ENCODE assay signal across 8 cellular contexts in the genomic region with DNA sequence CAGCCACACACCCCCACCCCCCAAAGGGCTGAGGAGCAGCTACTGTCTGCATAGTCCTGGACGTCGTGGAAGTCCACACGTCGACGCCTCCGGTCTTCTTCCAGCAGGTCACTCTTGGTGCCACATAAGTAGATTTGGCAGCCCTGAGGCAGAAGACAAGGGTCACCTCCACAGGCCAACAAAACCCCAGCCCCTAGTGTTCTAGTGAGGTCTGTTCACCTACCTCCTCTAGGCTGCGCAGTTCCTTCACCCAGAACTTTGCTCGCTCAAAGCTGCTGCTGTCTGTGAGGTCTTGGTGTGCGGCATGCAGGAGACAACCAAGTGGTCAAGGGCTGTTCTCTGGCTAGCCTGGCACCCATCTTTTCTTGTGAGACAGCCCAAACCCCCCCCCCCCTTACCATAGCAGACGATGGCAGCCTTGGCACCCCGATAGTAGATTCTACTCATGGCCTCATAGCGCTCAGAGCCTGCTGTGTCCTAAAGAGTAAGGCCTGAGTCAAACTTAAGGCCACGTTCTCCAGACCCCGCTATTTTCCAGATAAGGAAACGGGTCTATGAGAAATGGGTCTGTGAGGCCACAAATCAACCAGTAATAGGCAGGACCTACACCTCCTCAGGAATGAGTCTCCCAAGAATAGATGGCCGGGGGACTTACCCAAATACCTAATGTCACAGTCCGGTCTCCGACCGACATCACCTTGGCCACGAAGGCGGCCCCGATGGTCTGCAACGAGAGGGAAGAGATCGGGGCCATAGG. TPM values are rescaled to one million over a fixed set of nuclear protein-coding genes. Genes with fewer than 3 reads are reported as not detected.
DNase-seq lines count a peak whose midpoint lies in the region; ATAC-seq and TF ChIP-seq lines count a peak whose summit lies in the region.

No MANE protein-coding gene starts in this region.

- H3K36me3 Mint-ChIP-seq in activated naive CD4-positive, alpha-beta T cell treated with anti-CD3 and anti-CD28 coated beads, Interleukin-2, amount 10 ng/mL, durations not matched to agents 7 days and 5 days: peaks cover 61% of the 10 kb centered on the region

- no peak for TF ChIP-seq CTCF in VCaP (conservative IDR thresholded peaks at IDR 0.05)
- peak; percentile 8 for TF ChIP-seq CTCF in foreskin keratinocyte (conservative IDR thresholded peaks at IDR 0.05)

- DNase-seq in activated naive CD4-positive, alpha-beta T cell treated with anti-CD3 and anti-CD28 coated beads, Interleukin-2, amount 10 ng/mL, durations not matched to agents 7 days and 5 days: no peak
- no peak for DNase-seq in activated naive CD4-positive, alpha-beta T cell treated with anti-CD3 and anti-CD28 coated beads, Interleukin-2, amount 50 U/mL, for 16 hours
- DNase-seq in foreskin keratinocyte: peak in 1 of 2 donors; percentile 17
- no peak for DNase-seq in stimulated activated CD4-positive, alpha-beta T cell treated with anti-CD3 and anti-CD28 coated beads, Interleukin-12 subunit alpha, Interleukin-12 subunit beta, amount 100 ng/mL, for 4 hours

- peaks cover 26 to 33% (median 31%) of the 10 kb centered on the region in 3 donors for H3K36me3 ChIP-seq in skeletal muscle tissue (ENCODE audit: control insufficient read depth in 3 of 3, insufficient read depth in 3 of 3, low read length in 3 of 3)

- H3K4me1 ChIP-seq in foreskin keratinocyte: peaks cover 26% of the 10 kb centered on the region
- H3K4me1 ChIP-seq in skeletal muscle tissue (ENCODE audit: control insufficient read depth in 3 of 3, insufficient read depth in 3 of 3, low read length in 3 of 3): peaks cover 37 to 64% (median 38%) of the 10 kb centered on the region in 3 donors

- H3K27ac Mint-ChIP-seq in activated naive CD4-positive, alpha-beta T cell treated with anti-CD3 and anti-CD28 coated beads, Interleukin-2, amount 10 ng/mL, durations not matched to agents 7 days and 5 days: peak overlapping the region; percentile 81

- ATAC-seq in foreskin keratinocyte (no peak), HG03439 (IDR thresholded peaks at IDR 0.05; ENCODE audit: unreplicated experiment) (no peak), HG03196 (IDR thresholded peaks at IDR 0.05; ENCODE audit: unreplicated experiment) (no peak)

- peaks cover 84% of the 10 kb centered on the region for H3K4me1 Mint-ChIP-seq in activated naive CD4-positive, alpha-beta T cell treated with anti-CD3 and anti-CD28 coated beads, Interleukin-2, amount 10 ng/mL, durations not matched to agents 7 days and 5 days

- H3K9ac ChIP-seq in skeletal muscle tissue (ENCODE audit: low read depth in 1 of 3, low read length in 3 of 3): peak overlapping the region; percentile 52 to 96 (median 90)

- H3K27me3 Mint-ChIP-seq in activated naive CD4-positive, alpha-beta T cell treated with anti-CD3 and anti-CD28 coated beads, Interleukin-2, amount 10 ng/mL, durations not matched to agents 7 days and 5 days: no peaks in the 10 kb centered on the region

- H3K4me3 ChIP-seq in skeletal muscle tissue (ENCODE audit: low read length in 3 of 3): peak overlapping the region; percentile 82 to 99 (median 95)

- H3K27me3 ChIP-seq in foreskin keratinocyte (no peaks in the 10 kb centered on the region), skeletal muscle tissue (ENCODE audit: control insufficient read depth in 3 of 3, insufficient read depth in 3 of 3, low read length in 3 of 3) (no peaks in the 10 kb centered on the region)

- peak overlapping the region; percentile 89 for H3K4me3 Mint-ChIP-seq in activated naive CD4-positive, alpha-beta T cell treated with anti-CD3 and anti-CD28 coated beads, Interleukin-2, amount 10 ng/mL, durations not matched to agents 7 days and 5 days

- no peaks in the 10 kb centered on the region for H3K9me3 ChIP-seq in skeletal muscle tissue (ENCODE audit: control insufficient read depth in 3 of 3, low read length in 3 of 3)

- CTCF ChIA-PET in activated naive CD4-positive, alpha-beta T cell treated with anti-CD3 and anti-CD28 coated beads, Interleukin-2, amount 10 ng/mL, durations not matched to agents 7 days and 5 days (lab: Charles Lee): interaction anchor here (1.0 to 4.6 kb wide), 4 partner anchors 7 to 189 kb away, joined by 3 to 27 read pairs (median 11); no protein-coding TSS in a partner anchor

- H3K27ac ChIP-seq in VCaP: peak overlapping the region; percentile 95
- H3K27ac ChIP-seq in foreskin keratinocyte: peak overlapping the region; percentile 87
- peak overlapping the region; percentile 82 for H3K27ac ChIP-seq in skeletal muscle tissue (ENCODE audit: low read depth, low read length)

- H3K9me3 Mint-ChIP-seq in activated naive CD4-positive, alpha-beta T cell treated with anti-CD3 and anti-CD28 coated beads, Interleukin-2, amount 10 ng/mL, durations not matched to agents 7 days and 5 days: no peaks in the 10 kb centered on the region

RNA-seq across cellular contexts. Expression of gene RAB24, which starts 1.0 kb away (rescaled TPM):
- total RNA-seq in foreskin keratinocyte: 12.1 and 12.7 TPM in 2 replicates
- 20.8 and 21.6 TPM in 2 replicates for polyA plus RNA-seq in foreskin keratinocyte
- total RNA-seq in skeletal muscle tissue: 12.0 TPM

RNA-seq across cellular contexts. Expression of gene PRELID1, which starts 1.1 kb away (rescaled TPM):
- total RNA-seq in foreskin keratinocyte (281 and 287 TPM in 2 replicates), skeletal muscle tissue (39.1 TPM)
- 393 and 452 TPM in 2 replicates for polyA plus RNA-seq in foreskin keratinocyte

RNA-seq across cellular contexts. Expression of gene MXD3, which starts 9.2 kb away (rescaled TPM):
- 4.6 and 6.0 TPM in 2 replicates for total RNA-seq in foreskin keratinocyte
- 6.3 and 6.7 TPM in 2 replicates for polyA plus RNA-seq in foreskin keratinocyte
- total RNA-seq in skeletal muscle tissue: 5.7 TPM

RNA-seq across cellular contexts. Expression of gene LMAN2, which starts 48.9 kb away (rescaled TPM):
- 148 TPM in 2 replicates for total RNA-seq in foreskin keratinocyte
- 187 and 188 TPM in 2 replicates for polyA plus RNA-seq in foreskin keratinocyte
- total RNA-seq in skeletal muscle tissue: 124 TPM

RNA-seq across cellular contexts. Expression of gene RGS14, which starts 55.2 kb away (rescaled TPM):
- 19.6 and 22.1 TPM in 2 replicates for total RNA-seq in foreskin keratinocyte
- 20.2 and 22.1 TPM in 2 replicates for polyA plus RNA-seq in foreskin keratinocyte
- 12.5 TPM for total RNA-seq in skeletal muscle tissue
